ENCODE assay signal across 31 cellular contexts in the genomic region with DNA sequence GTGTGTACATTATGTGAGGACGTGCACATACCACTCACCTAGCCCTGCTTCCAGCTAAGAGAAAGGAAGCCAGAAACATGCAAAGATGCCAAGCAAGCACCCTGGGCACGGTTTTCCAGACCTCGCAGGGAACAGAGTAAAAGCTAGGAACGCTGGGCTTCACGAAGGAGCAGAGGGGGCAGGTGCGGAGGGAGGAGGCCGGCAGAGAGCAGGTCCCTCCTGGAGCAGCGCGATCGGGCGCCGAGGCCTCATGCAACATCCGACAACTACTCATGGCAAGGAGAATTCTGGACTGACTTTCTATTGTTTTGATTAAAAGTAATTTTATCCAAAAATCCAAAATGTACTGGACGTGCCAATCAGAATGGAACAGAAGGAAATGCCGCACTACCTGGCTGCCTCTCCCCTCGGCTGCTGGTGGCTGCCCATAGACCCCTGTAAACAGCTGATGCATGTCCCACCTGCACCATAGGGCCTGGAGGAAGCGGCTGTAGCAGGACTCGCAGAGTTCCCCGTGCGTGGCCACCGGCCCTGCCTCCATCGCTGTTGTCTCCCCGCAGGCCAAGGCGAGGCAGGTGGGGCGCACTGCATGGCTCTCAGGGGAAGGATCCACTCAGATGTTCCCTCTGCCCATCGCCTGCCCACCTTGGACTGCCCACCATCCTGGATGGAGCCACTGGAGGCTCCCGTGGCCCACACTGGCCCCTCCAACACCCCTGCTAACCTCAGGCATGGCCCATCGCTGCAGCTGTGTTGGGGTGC.
DNase-seq lines count a peak whose midpoint lies in the region; ATAC-seq and TF ChIP-seq lines count a peak whose summit lies in the region.
"Had no signal": no experiment of that assay in that cellular context is flagged by ENCODE, and none has a peak within 500 bp of the region (broad histone marks: within the 10 kb centered on the region; RNA-seq: fewer than 3 reads in every experiment).

No MANE protein-coding gene starts in this region.

- H3K14ac ChIP-seq in mesenchymal stem cell (ENCODE audit: low read length in 2 of 2): peak overlapping the region in 1 of 2 experiments; percentile 18

- peaks cover 28% of the 10 kb centered on the region for H3K4me1 ChIP-seq in Loucy (ENCODE audit: insufficient read depth, low read length, poor library complexity, severe bottlenecking)
- H3K4me1 ChIP-seq in mesenchymal stem cell (ENCODE audit: control insufficient read depth, insufficient read depth, low read depth, low read length): peaks cover 7% of the 10 kb centered on the region

- no peak overlapping the region for H3K18ac ChIP-seq in mesenchymal stem cell (ENCODE audit: low read depth in 1 of 2, low read length in 2 of 2)

- H3K4me2 ChIP-seq in Loucy (ENCODE audit: low read depth, low read length, poor library complexity, severe bottlenecking): peak overlapping the region; percentile 29
- H3K4me2 ChIP-seq in mesenchymal stem cell (ENCODE audit: low read length, poor library complexity, severe bottlenecking): no peak overlapping the region

- no peak overlapping the region for H3K9ac ChIP-seq in Loucy (ENCODE audit: low read depth, low read length, poor library complexity, severe bottlenecking)
- H3K9ac ChIP-seq in mesenchymal stem cell (ENCODE audit: low read length): no peak overlapping the region

- no peaks in the 10 kb centered on the region for H3K36me3 ChIP-seq in Loucy (ENCODE audit: insufficient read depth, low read length)
- no peaks in the 10 kb centered on the region for H3K36me3 ChIP-seq in mesenchymal stem cell (ENCODE audit: control insufficient read depth in 1 of 2, insufficient read depth in 2 of 2, low read depth in 1 of 2, low read length in 2 of 2)
- H3K36me3 ChIP-seq: right atrium auricular region had no signal

- H2BK12ac ChIP-seq in mesenchymal stem cell (ENCODE audit: low read length in 2 of 2): no peak overlapping the region

- no peak for TF ChIP-seq CTCF in Loucy (conservative IDR thresholded peaks at IDR 0.05; ENCODE audit: low read length)

- DNase-seq in activated naive CD4-positive, alpha-beta T cell treated with anti-CD3 and anti-CD28 coated beads, Interleukin-2, amount 50 U/mL, for 16 hours: no peak
- DNase-seq in mesenchymal stem cell (no peak), AG08395 (ENCODE audit: low spot score) (no peak), globus pallidus (ENCODE audit: low spot score) (no peak)
- DNase-seq: activated CD4-positive, alpha-beta T cell treated with anti-CD3 and anti-CD28 coated beads for 48 hours; activated naive CD4-positive, alpha-beta T cell treated with Interleukin-2 at 50 U/mL for 16 hours; COR-L47; DMS53; effector CD4-positive, alpha-beta T cell; hypothalamus; IMR-90; left cardiac atrium; NCI-H1436 treated with DMSO at 0.1 percent for 48 hours; NCI-H2107; NCI-H446; NCI-H82; SIG-M5; stimulated activated CD4-positive, alpha-beta T cell treated with anti-CD3 and anti-CD28 coated beads, Interleukin-2, amount 100 ng/mL, for 24 hours; T-helper 9 cell; testis had no signal

- H3K4me3 ChIP-seq in Loucy (ENCODE audit: low read length, poor library complexity, severe bottlenecking): no peak overlapping the region
- no peak overlapping the region for H3K4me3 ChIP-seq in mesenchymal stem cell (ENCODE audit: insufficient read depth in 1 of 2, low read depth in 1 of 2, low read length in 2 of 2)
- H3K4me3 ChIP-seq: lung, mucosa of descending colon, right atrium auricular region, testis had no signal

- no peaks in the 10 kb centered on the region for H3K9me3 Mint-ChIP-seq in activated naive CD4-positive, alpha-beta T cell treated with anti-CD3 and anti-CD28 coated beads, Interleukin-2, amount 50 U/mL, for 24 hours
- H3K9me3 Mint-ChIP-seq in stimulated activated memory B cell treated with anti-CD40 and anti-IgM and Interleukin-4, amounts not matched to agents 10 μg/mL and 1 μg/mL and 100 μg/mL, for 72 hours: no peaks in the 10 kb centered on the region
- H3K9me3 Mint-ChIP-seq: neural crest cell; stimulated activated naive CD8-positive, alpha-beta T cell treated with anti-CD3 and anti-CD28 coated beads, Interleukin-15, Interleukin-2, amounts not matched to agents 100 ng/mL and 50 ng/mL, for 24 hours had no signal

- H3K9me2 ChIP-seq in Loucy (replicated peaks; ENCODE audit: low read depth, low read length): no peaks in the 10 kb centered on the region

- H3K79me2 ChIP-seq in Loucy (ENCODE audit: insufficient read depth, low read length): no peaks in the 10 kb centered on the region

- no peak for ATAC-seq in stimulated activated memory B cell treated with anti-CD40 and anti-IgM and Interleukin-4, amounts not matched to agents 10 μg/mL and 1 μg/mL and 100 μg/mL, for 72 hours
- ATAC-seq in GM21576 (IDR thresholded peaks at IDR 0.05; ENCODE audit: unreplicated experiment): no peak
- ATAC-seq: left cardiac atrium, mucosa of descending colon had no signal

- no peaks in the 10 kb centered on the region for H3K36me3 Mint-ChIP-seq in activated naive CD4-positive, alpha-beta T cell treated with anti-CD3 and anti-CD28 coated beads, Interleukin-2, amount 50 U/mL, for 24 hours
- H3K36me3 Mint-ChIP-seq in stimulated activated memory B cell treated with anti-CD40 and anti-IgM and Interleukin-4, amounts not matched to agents 10 μg/mL and 1 μg/mL and 100 μg/mL, for 72 hours: no peaks in the 10 kb centered on the region

- H3K27me3 ChIP-seq in Loucy (ENCODE audit: insufficient read depth, low read length, poor library complexity, severe bottlenecking) (no peaks in the 10 kb centered on the region), mesenchymal stem cell (ENCODE audit: control insufficient read depth in 1 of 2, insufficient read depth in 1 of 2, low read length in 2 of 2) (peaks cover 45 to 65% of the 10 kb centered on the region in 2 experiments)
- H3K27me3 ChIP-seq: right atrium auricular region, testis had no signal

- no peaks in the 10 kb centered on the region for H3K9me3 ChIP-seq in Loucy (ENCODE audit: insufficient read depth, low read depth, low read length)
- peaks cover 4% of the 10 kb centered on the region for H3K9me3 ChIP-seq in mesenchymal stem cell (ENCODE audit: control insufficient read depth, low read length)
- H3K9me3 ChIP-seq: mucosa of descending colon, testis had no signal

- H2AFZ ChIP-seq in Loucy (ENCODE audit: low read length) (no peak overlapping the region), mesenchymal stem cell (ENCODE audit: low read depth, low read length) (no peak overlapping the region)

- H3K27ac ChIP-seq in mesenchymal stem cell (ENCODE audit: low read length, poor library complexity, severe bottlenecking): no peak overlapping the region
- H3K27ac ChIP-seq: epithelial cell of prostate, right atrium auricular region, testis, VCaP had no signal

- no peak overlapping the region for H2AK5ac ChIP-seq in mesenchymal stem cell (ENCODE audit: low read length, severe bottlenecking)

- H3K23ac ChIP-seq in mesenchymal stem cell (ENCODE audit: low read length in 2 of 2): no peak overlapping the region

- no peaks in the 10 kb centered on the region for H3K79me1 ChIP-seq in mesenchymal stem cell (replicated peaks; ENCODE audit: low read length, poor library complexity, severe bottlenecking)

- peak overlapping the region; percentile 34 for H4K91ac ChIP-seq in mesenchymal stem cell (ENCODE audit: low read length)

- no peak overlapping the region for H4K8ac ChIP-seq in mesenchymal stem cell (ENCODE audit: low read length)

- no peaks in the 10 kb centered on the region for H3F3A ChIP-seq in Loucy (ENCODE audit: low read depth)

- H2BK15ac ChIP-seq in mesenchymal stem cell (ENCODE audit: low read depth, poor library complexity, severe bottlenecking): no peak overlapping the region

- WGBS in mesenchymal stem cell: 91% methylated on average over 25 of the region's 28 CpGs

- H2BK120ac ChIP-seq in mesenchymal stem cell (ENCODE audit: low read depth, low read length): no peak overlapping the region

- H3K4me3 Mint-ChIP-seq in activated naive CD4-positive, alpha-beta T cell treated with anti-CD3 and anti-CD28 coated beads, Interleukin-2, amount 50 U/mL, for 24 hours: no peak overlapping the region
- H3K4me3 Mint-ChIP-seq in stimulated activated memory B cell treated with anti-CD40 and anti-IgM and Interleukin-4, amounts not matched to agents 10 μg/mL and 1 μg/mL and 100 μg/mL, for 72 hours: no peak overlapping the region
- H3K4me3 Mint-ChIP-seq: neural crest cell; stimulated activated naive CD8-positive, alpha-beta T cell treated with anti-CD3 and anti-CD28 coated beads, Interleukin-15, Interleukin-2, amounts not matched to agents 100 ng/mL and 50 ng/mL, for 24 hours had no signal

- H2BK5ac ChIP-seq in mesenchymal stem cell (ENCODE audit: low read depth, low read length, poor library complexity, severe bottlenecking): no peak overlapping the region

- H3K27me3 Mint-ChIP-seq in activated naive CD4-positive, alpha-beta T cell treated with anti-CD3 and anti-CD28 coated beads, Interleukin-2, amount 50 U/mL, for 24 hours: no peaks in the 10 kb centered on the region
- H3K27me3 Mint-ChIP-seq in stimulated activated memory B cell treated with anti-CD40 and anti-IgM and Interleukin-4, amounts not matched to agents 10 μg/mL and 1 μg/mL and 100 μg/mL, for 72 hours: peaks cover 43% of the 10 kb centered on the region
- H3K27me3 Mint-ChIP-seq: stimulated activated naive CD8-positive, alpha-beta T cell treated with anti-CD3 and anti-CD28 coated beads, Interleukin-15, Interleukin-2, amounts not matched to agents 100 ng/mL and 50 ng/mL, for 24 hours had no signal

- peaks cover 44% of the 10 kb centered on the region for H3K4me1 Mint-ChIP-seq in activated naive CD4-positive, alpha-beta T cell treated with anti-CD3 and anti-CD28 coated beads, Interleukin-2, amount 50 U/mL, for 24 hours
- peaks cover 36% of the 10 kb centered on the region for H3K4me1 Mint-ChIP-seq in stimulated activated memory B cell treated with anti-CD40 and anti-IgM and Interleukin-4, amounts not matched to agents 10 μg/mL and 1 μg/mL and 100 μg/mL, for 72 hours

- no peak overlapping the region for H3K4ac ChIP-seq in mesenchymal stem cell (ENCODE audit: low read depth in 1 of 2, low read length in 2 of 2)

- peak overlapping the region; percentile 74 for H3K27ac Mint-ChIP-seq in activated naive CD4-positive, alpha-beta T cell treated with anti-CD3 and anti-CD28 coated beads, Interleukin-2, amount 50 U/mL, for 24 hours
- peak overlapping the region; percentile 92 for H3K27ac Mint-ChIP-seq in stimulated activated memory B cell treated with anti-CD40 and anti-IgM and Interleukin-4, amounts not matched to agents 10 μg/mL and 1 μg/mL and 100 μg/mL, for 72 hours

- H4K20me1 ChIP-seq in Loucy (ENCODE audit: insufficient read depth, low read length, poor library complexity, severe bottlenecking): no peaks in the 10 kb centered on the region
